Comparison of ENCODE assay signal across 20 cellular contexts in the genomic region with DNA sequence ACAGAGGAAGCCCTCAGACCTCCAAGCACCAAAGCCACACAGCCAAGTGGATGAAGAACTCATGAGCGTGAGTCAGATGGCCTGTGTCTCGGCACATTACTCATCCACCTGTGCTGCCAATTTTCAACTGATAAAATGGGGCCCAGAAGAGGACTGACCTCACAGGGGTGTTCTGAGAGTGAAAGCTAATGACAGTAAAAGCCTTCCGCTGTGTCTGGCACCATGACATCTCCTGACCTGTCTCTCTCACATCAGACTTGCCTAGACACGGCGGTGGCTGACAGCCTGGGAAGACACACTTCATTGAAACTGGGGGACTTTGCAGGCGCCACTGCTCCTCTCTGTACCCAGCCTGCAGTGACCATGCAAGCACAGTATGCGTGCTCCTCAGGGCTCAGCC. TPM values are rescaled to one million over a fixed set of nuclear protein-coding genes. Genes with fewer than 3 reads are reported as not detected.
DNase-seq lines count a peak whose midpoint lies in the region; ATAC-seq and TF ChIP-seq lines count a peak whose summit lies in the region.
"Had no signal": no experiment of that assay in that cellular context is flagged by ENCODE, and none has a peak within 500 bp of the region (broad histone marks: within the 10 kb centered on the region; RNA-seq: fewer than 3 reads in every experiment).

No MANE protein-coding gene starts in this region.

- no peak for ATAC-seq in Right ventricle myocardium inferior
- ATAC-seq in Right ventricle myocardium superior (ENCODE audit: poor library complexity), result no peak
- peak; percentile 48; the same call in 1 of the 2 replicates for ATAC-seq in Panc1
- no peak for ATAC-seq in GM18861 (IDR thresholded peaks at IDR 0.05; ENCODE audit: unreplicated experiment)
- ATAC-seq: activated T-helper 17 cell treated with anti-CD3 and anti-CD28 coated beads, Interleukin-2, amount 50 U/mL, for 72 hours; gastroesophageal sphincter; HepG2 had no signal

- H3K9me3 ChIP-seq in Panc1 (ENCODE audit: control insufficient read depth, insufficient read depth, low read depth, low read length), result no peaks in the 10 kb centered on the region
- H3K9me3 ChIP-seq: ascending aorta, gastroesophageal sphincter, ovary had no signal

- H3K27ac ChIP-seq in Panc1 (ENCODE audit: low read length), result no peak overlapping the region
- H3K27ac ChIP-seq: ascending aorta, gastroesophageal sphincter, ovary had no signal

- H3K27me3 Mint-ChIP-seq in CD14-positive monocyte (ENCODE audit: low read depth in 3 of 3), result peaks cover 9 to 19% (median 17%) of the 10 kb centered on the region in 3 donors

- no TSS peak for BruUV-seq in Panc1 (replicated peaks; lab: Mats Ljungman, UMichigan)

- intact Hi-C loops in Right ventricle myocardium inferior (cut with DNase I) (no loop called here), Right ventricle myocardium superior (cut with DNase I) (no loop called here), Panc1 (cut with micrococcal nuclease; ENCODE audit: unreplicated experiment) (no loop called here), CD14-positive monocyte (cut with micrococcal nuclease) (no loop called here)

- DNase-seq in Right ventricle myocardium inferior (ENCODE audit: missing footprints) (peak; percentile 61), Right ventricle myocardium superior (no peak), Panc1 (ENCODE audit: low read depth, low spot score) (no peak), fibroblast of mammary gland (ENCODE audit: low read depth) (peak; percentile 36), DMS 273 (lab: John Stamatoyannopoulos, UW; ENCODE audit: unreplicated experiment) (no peak), CD14-positive monocyte (ENCODE audit: low spot score) (no peak)
- no peak for DNase-seq in activated T-cell treated with anti-CD3 and anti-CD28 coated beads, Interleukin-2, amount 50 U/mL, for 1 hour
- DNase-seq: activated CD4-positive, alpha-beta T cell treated with anti-CD3 and anti-CD28 coated beads, Interleukin-2, amount 10 ng/mL, durations not matched to agents 7 days and 5 days; immature natural killer cell; NCI-H1436 treated with DMSO at 0.1 percent for 48 hours; NCI-H524 had no signal

- CTCF ChIA-PET in Panc1 (lab: Charles Lee), result no interaction called here

- no peaks in the 10 kb centered on the region for H3K36me3 Mint-ChIP-seq in CD14-positive monocyte
- H3K36me3 Mint-ChIP-seq: immature natural killer cell had no signal

- H3K4me1 ChIP-seq in Panc1 (ENCODE audit: control insufficient read depth, insufficient read depth, low read length), result no peaks in the 10 kb centered on the region
- H3K4me1 ChIP-seq: ascending aorta, gastroesophageal sphincter had no signal

- H3K4me1 Mint-ChIP-seq in CD14-positive monocyte, result peaks cover 2% of the 10 kb centered on the region
- H3K4me1 Mint-ChIP-seq: activated T-helper 17 cell treated with anti-CD3 and anti-CD28 coated beads, Interleukin-2, amount 50 U/mL, for 72 hours had no signal

- H3K27me3 ChIP-seq in Panc1 (ENCODE audit: control insufficient read depth, insufficient read depth, low read length), result peaks cover 15% of the 10 kb centered on the region
- H3K27me3 ChIP-seq: ascending aorta, ovary had no signal

- no peak overlapping the region for H3K4me3 ChIP-seq in Panc1 (ENCODE audit: low read depth in 2 of 2, low read length in 2 of 2)
- H3K4me3 ChIP-seq in fibroblast of mammary gland (ENCODE audit: control insufficient read depth, low read depth, low read length), result no peak overlapping the region
- H3K4me3 ChIP-seq: ascending aorta, gastroesophageal sphincter, ovary had no signal

- peak overlapping the region in 1 of 7 donors; percentile 43 for H3K27ac Mint-ChIP-seq in CD14-positive monocyte
- H3K27ac Mint-ChIP-seq: activated CD4-positive, alpha-beta T cell treated with anti-CD3 and anti-CD28 coated beads, Interleukin-2, amount 10 ng/mL, durations not matched to agents 7 days and 5 days; activated T-helper 17 cell treated with anti-CD3 and anti-CD28 coated beads, Interleukin-2, amount 50 U/mL, for 72 hours; immature natural killer cell had no signal

- in situ Hi-C loops in Panc1 (cut with HindIII; ENCODE audit: low pct_unique_long_range_greater_than_20kb, low sequenced_read_pairs), result no loop called here

- H3K4me3 Mint-ChIP-seq in CD14-positive monocyte, result no peak overlapping the region
- H3K4me3 Mint-ChIP-seq: activated CD4-positive, alpha-beta T cell treated with anti-CD3 and anti-CD28 coated beads, Interleukin-2, amount 10 ng/mL, durations not matched to agents 7 days and 5 days; activated T-helper 17 cell treated with anti-CD3 and anti-CD28 coated beads, Interleukin-2, amount 50 U/mL, for 72 hours; immature natural killer cell had no signal

- no peaks in the 10 kb centered on the region for H3K36me3 ChIP-seq in Panc1 (ENCODE audit: control insufficient read depth, insufficient read depth, low read length)
- H3K36me3 ChIP-seq: ascending aorta, gastroesophageal sphincter, ovary had no signal

- POLR2A ChIA-PET in Panc1 (lab: Charles Lee), result no interaction called here

- TF ChIP-seq CTCF in Panc1 (IDR thresholded peaks at IDR 0.05) (no peak), fibroblast of mammary gland (conservative IDR thresholded peaks at IDR 0.05; ENCODE audit: control insufficient read depth, insufficient read depth, low read depth, low read length) (no peak), CD14-positive monocyte (IDR thresholded peaks at IDR 0.05) (no peak)

- H3K9me3 Mint-ChIP-seq in CD14-positive monocyte, result no peaks in the 10 kb centered on the region
- H3K9me3 Mint-ChIP-seq: activated CD4-positive, alpha-beta T cell treated with anti-CD3 and anti-CD28 coated beads, Interleukin-2, amount 10 ng/mL, durations not matched to agents 7 days and 5 days had no signal

RNA-seq across cellular contexts. Expression of gene SLC18A3, which starts 8.3 kb away (rescaled TPM):
- total RNA-seq in Right ventricle myocardium inferior (not detected), Right ventricle myocardium superior (not detected), Panc1 (2021; ENCODE audit: unreplicated experiment) (not detected)
- not detected for polyA plus RNA-seq in Panc1 (2012; ENCODE audit: insufficient read length)
- polyA plus RNA-seq in CD14-positive monocyte, result not detected
- total RNA-seq: activated CD4-positive, alpha-beta T cell treated with anti-CD3 and anti-CD28 coated beads, Interleukin-2, amount 10 ng/mL, durations not matched to agents 7 days and 5 days; activated T-helper 17 cell treated with anti-CD3 and anti-CD28 coated beads, Interleukin-2, amount 50 U/mL, for 72 hours; ascending aorta; HepG2; ovary; subcutaneous adipose tissue had no signal
- polyA plus RNA-seq: AG04450, HepG2, immature natural killer cell, ovary had no signal

RNA-seq across cellular contexts. Expression of gene CHAT, which starts 12.0 kb away (rescaled TPM):
- total RNA-seq in Right ventricle myocardium inferior, result not detected
- not detected for total RNA-seq in Right ventricle myocardium superior
- not detected for total RNA-seq in Panc1 (2021; ENCODE audit: unreplicated experiment)
- not detected for polyA plus RNA-seq in Panc1 (2012; ENCODE audit: insufficient read length)
- polyA plus RNA-seq in CD14-positive monocyte, result not detected
- total RNA-seq: activated CD4-positive, alpha-beta T cell treated with anti-CD3 and anti-CD28 coated beads, Interleukin-2, amount 10 ng/mL, durations not matched to agents 7 days and 5 days; activated T-helper 17 cell treated with anti-CD3 and anti-CD28 coated beads, Interleukin-2, amount 50 U/mL, for 72 hours; ascending aorta; HepG2; mononuclear cell; ovary; subcutaneous adipose tissue had no signal
- polyA plus RNA-seq: AG04450, HepG2, immature natural killer cell, ovary had no signal

Comparison
In these comparisons a context has a peak if more than half of its experiments do, and no peak if none do; other contexts are left out.
1. DNase-seq: peak in Right ventricle myocardium inferior (single experiment) and fibroblast of mammary gland (single experiment); none in Right ventricle myocardium superior (single experiment), Panc1 (single experiment), activated T-cell treated with anti-CD3 and anti-CD28 coated beads, Interleukin-2, amount 50 U/mL, for 1 hour (single experiment), DMS 273 (single experiment) and CD14-positive monocyte (single experiment).